In the genomic region with DNA sequence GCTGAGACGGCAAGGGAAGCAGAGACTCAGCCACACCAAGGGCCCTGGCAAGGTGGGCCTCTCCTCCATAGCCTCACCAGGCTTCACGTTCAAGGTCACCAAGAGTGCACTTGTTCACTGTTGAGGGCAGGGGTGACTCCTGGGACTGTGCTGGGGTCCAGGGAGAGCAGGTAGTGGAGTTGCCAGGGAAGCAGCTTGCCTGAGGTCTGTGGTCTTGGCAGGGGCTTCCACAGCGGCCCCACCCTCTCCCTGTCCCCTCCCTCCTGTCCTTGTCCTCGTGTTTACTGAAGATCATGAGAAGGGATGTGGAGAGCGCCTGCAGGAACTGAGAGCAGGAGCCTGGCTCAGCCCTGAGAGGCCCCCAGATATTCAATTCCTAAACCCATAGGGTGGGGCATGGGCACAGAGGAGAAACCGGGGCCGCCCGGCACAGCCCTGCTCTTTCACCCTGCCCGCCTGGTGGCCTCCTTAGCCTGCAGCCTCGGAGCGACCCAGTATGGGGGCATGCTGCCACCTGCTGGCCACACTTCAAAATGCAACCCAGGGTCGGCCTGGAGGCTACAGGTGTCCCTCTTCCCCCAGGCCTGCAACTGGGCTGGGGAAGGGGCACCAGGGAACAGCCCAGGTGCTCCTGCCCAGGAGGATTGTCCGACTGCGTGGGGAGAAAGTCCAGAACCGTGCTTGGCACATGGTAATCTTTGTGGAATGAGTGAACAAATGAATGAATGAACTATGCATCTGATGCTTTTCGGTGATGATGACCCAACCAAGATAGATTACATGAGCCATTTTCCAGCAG, we compare ENCODE assay signal across 8 cellular contexts. TPM values are rescaled to one million over a fixed set of nuclear protein-coding genes. Genes with fewer than 3 reads are reported as not detected.
DNase-seq lines count a peak whose midpoint lies in the region; ATAC-seq, FAIRE-seq and TF ChIP-seq lines count a peak whose summit lies in the region.
"Not testable (repeated sequence)": the region's sequence is repeated elsewhere in the genome, so short reads cannot be mapped to it uniquely, and the experiment has no call there.

No MANE protein-coding gene starts in this region.

- not testable (repeated sequence) for H3K9me3 Mint-ChIP-seq in Caco-2 (ENCODE audit: unreplicated experiment)

- not testable (repeated sequence) for H3K27me3 ChIP-seq in Caco-2 (replicated peaks; ENCODE audit: control insufficient read depth, insufficient read depth, low read length); endothelial cell of umbilical vein (ENCODE audit: control insufficient read depth in 2 of 2, insufficient read depth in 2 of 2, low read length in 2 of 2)
- peaks cover 21% of the 10 kb centered on the region for H3K27me3 ChIP-seq in IMR-90 (ENCODE audit: control insufficient read depth, insufficient read depth, low read length)

- not testable (repeated sequence) for H2BK15ac ChIP-seq in IMR-90 (ENCODE audit: low read depth, low read length)

- ATAC-seq in GM21390 (IDR thresholded peaks at IDR 0.05; ENCODE audit: unreplicated experiment) (peak; percentile 63), IMR-90 (ENCODE audit: low read depth) (peak; percentile 86)

- intact Hi-C loops in Caco-2 (cut with micrococcal nuclease; ENCODE audit: unreplicated experiment) (loop anchor here (1.0 to 5.0 kb wide), 4 partner anchors 55 to 588 kb away; partner anchors contain the start of gene PRSS56), IMR-90 (cut with micrococcal nuclease) (loop anchor here (1.0 to 5.0 kb wide), 6 partner anchors 113 to 588 kb away; no protein-coding TSS in a partner anchor), endothelial cell of umbilical vein (cut with micrococcal nuclease) (loop anchor here (1.0 kb wide), 4 partner anchors 73 to 540 kb away; no protein-coding TSS in a partner anchor)

- not testable (repeated sequence) for BruUV-seq in Caco-2 (replicated peaks; lab: Mats Ljungman, UMichigan); IMR-90 (replicated peaks; lab: Mats Ljungman, UMichigan); endothelial cell of umbilical vein (replicated peaks; lab: Mats Ljungman, UMichigan)

- not testable (repeated sequence) for H2BK20ac ChIP-seq in IMR-90 (ENCODE audit: low read depth, low read length)

- not testable (repeated sequence) for H3K4ac ChIP-seq in IMR-90 (ENCODE audit: low read depth, low read length)

- dilution Hi-C loops in IMR-90 (cut with HindIII; ENCODE audit: low sequenced_read_pairs, unreplicated experiment); endothelial cell of umbilical vein (cut with MboI; ENCODE audit: extremely low pct_ligation_motif_present, low sequenced_read_pairs): not testable (repeated sequence)

- not testable (repeated sequence) for H4K5ac ChIP-seq in IMR-90 (ENCODE audit: low read depth, low read length)

- peak overlapping the region; percentile 82 for H2AK9ac ChIP-seq in IMR-90 (replicated peaks; ENCODE audit: low read depth, low read length, poor library complexity)

- CTCF ChIA-PET in Caco-2 (lab: Charles Lee), result interaction anchor here (1.3 to 1.5 kb wide), 2 partner anchors 54 to 105 kb away, joined by 4 to 7 read pairs; no protein-coding TSS in a partner anchor
- CTCF ChIA-PET in IMR-90 (lab: Yijun Ruan, JAX), result interaction anchor here (0.7 kb wide), 1 partner anchor 69 kb away, joined by 3 read pairs; no protein-coding TSS in a partner anchor
- CTCF ChIA-PET in endothelial cell of umbilical vein (lab: Charles Lee), result interaction anchor here (1.5 to 2.8 kb wide), 6 partner anchors 73 to 540 kb away, joined by 5 to 45 read pairs (median 12); no protein-coding TSS in a partner anchor

- not testable (repeated sequence) for H4K20me1 ChIP-seq in IMR-90 (ENCODE audit: insufficient read depth, low read length); endothelial cell of umbilical vein (replicated peaks; ENCODE audit: control insufficient read depth, extremely low read depth, insufficient read depth, low read length)

- FAIRE-seq in endothelial cell of umbilical vein (lab: Jason Lieb, UNC), result peak; percentile 70

- H3K36me3 Mint-ChIP-seq in Caco-2 (ENCODE audit: insufficient read depth, unreplicated experiment), result not testable (repeated sequence)

- H4K91ac ChIP-seq in IMR-90 (ENCODE audit: insufficient read depth, low read depth, low read length), result not testable (repeated sequence)

- in situ Hi-C loops in IMR-90 (cut with MboI; ENCODE audit: low sequenced_read_pairs), result not testable (repeated sequence)

- H3K4me3 Mint-ChIP-seq in Caco-2 (ENCODE audit: unreplicated experiment), result not testable (repeated sequence)

- TF ChIP-seq RAD21 in IMR-90 (IDR thresholded peaks at IDR 0.05; ENCODE audit: low read length), result peak; percentile 84

- not testable (repeated sequence) for H2AK5ac ChIP-seq in IMR-90 (ENCODE audit: low read depth, low read length)

- not testable (repeated sequence) for H3K4me2 ChIP-seq in IMR-90 (ENCODE audit: low read depth, low read length); endothelial cell of umbilical vein (ENCODE audit: insufficient read depth, low read length)

- not testable (repeated sequence) for H3K36me3 ChIP-seq in Caco-2 (ENCODE audit: control insufficient read depth, insufficient read depth, low read length); IMR-90 (ENCODE audit: control insufficient read depth, insufficient read depth, low read length); endothelial cell of umbilical vein (ENCODE audit: control insufficient read depth in 2 of 2, extremely low read depth in 1 of 2, insufficient read depth in 2 of 2, low read length in 2 of 2)

- POLR2A ChIA-PET in Caco-2 (lab: Charles Lee); IMR-90 (lab: Charles Lee; ENCODE audit: unreplicated experiment); endothelial cell of umbilical vein (lab: Charles Lee): not testable (repeated sequence)

- TF ChIP-seq CTCF in Caco-2 (IDR thresholded peaks at IDR 0.05; ENCODE audit: insufficient read depth in 1 of 2, low read depth in 1 of 2, low read length in 1 of 2, severe bottlenecking in 1 of 2, unreplicated experiment in 1 of 2) (peak; percentile 82 to 87), IMR-90 (conservative IDR thresholded peaks at IDR 0.05; ENCODE audit: low read depth, low read length) (peak; percentile 87), endothelial cell of umbilical vein (IDR thresholded peaks at IDR 0.05; ENCODE audit: extremely low read depth in 1 of 2, insufficient read depth in 1 of 2, low read depth in 1 of 2, low read length in 2 of 2) (peak; percentile 84 to 94)

- not testable (repeated sequence) for H2BK120ac ChIP-seq in IMR-90 (ENCODE audit: low read depth, low read length)

- H3K23ac ChIP-seq in IMR-90 (ENCODE audit: low read depth, low read length), result not testable (repeated sequence)

- not testable (repeated sequence) for H4K8ac ChIP-seq in IMR-90 (ENCODE audit: low read depth in 2 of 2, low read length in 2 of 2)

- not testable (repeated sequence) for H3K79me2 ChIP-seq in endothelial cell of umbilical vein (ENCODE audit: control insufficient read depth, insufficient read depth, low read length)

- not testable (repeated sequence) for H3K4me1 Mint-ChIP-seq in Caco-2 (ENCODE audit: low read depth, unreplicated experiment)

- not testable (repeated sequence) for H3K18ac ChIP-seq in IMR-90 (ENCODE audit: low read depth, low read length)

- not testable (repeated sequence) for H3K9me3 ChIP-seq in Caco-2; IMR-90 (ENCODE audit: control insufficient read depth, insufficient read depth, low read length); endothelial cell of umbilical vein (replicated peaks; ENCODE audit: control insufficient read depth, insufficient read depth, low read length)

- H2AFZ ChIP-seq in IMR-90 (replicated peaks; ENCODE audit: low read length, poor library complexity), result peak overlapping the region; percentile 33
- not testable (repeated sequence) for H2AFZ ChIP-seq in endothelial cell of umbilical vein (ENCODE audit: low read depth, low read length)

- WGBS in IMR-90 (ENCODE audit: extremely low coverage in 2 of 2, insufficient read length in 1 of 2), 2 experiments, result no CpG with 5 or more reads among the region's 16 CpGs

- not testable (repeated sequence) for H3K27me3 Mint-ChIP-seq in Caco-2 (ENCODE audit: insufficient read depth, unreplicated experiment)

- H3K27ac Mint-ChIP-seq in Caco-2 (ENCODE audit: unreplicated experiment), result not testable (repeated sequence)

- not testable (repeated sequence) for H2BK5ac ChIP-seq in IMR-90 (ENCODE audit: low read depth, low read length, poor library complexity, severe bottlenecking)

- not testable (repeated sequence) for H3K56ac ChIP-seq in IMR-90 (ENCODE audit: extremely low read depth, insufficient read depth, low read length)

- not testable (repeated sequence) for TF ChIP-seq POLR2A in IMR-90 (IDR thresholded peaks at IDR 0.05; ENCODE audit: low read depth, low read length); endothelial cell of umbilical vein (IDR thresholded peaks at IDR 0.05; ENCODE audit: low read depth, low read length)

- H3K79me1 ChIP-seq in IMR-90 (ENCODE audit: low read depth in 1 of 2, low read length in 2 of 2), result not testable (repeated sequence)

- H3K4me3 ChIP-seq in Caco-2 (ENCODE audit: low read depth, low read length); IMR-90 (ENCODE audit: insufficient read depth, low read depth, low read length); endothelial cell of umbilical vein (replicated peaks in 1 of 3; ENCODE audit: insufficient read depth in 1 of 3, low read depth in 1 of 3, low read length in 3 of 3): not testable (repeated sequence)

- H3K27ac ChIP-seq in IMR-90 (ENCODE audit: insufficient read depth, low read length); endothelial cell of umbilical vein (ENCODE audit: insufficient read depth, low read depth, low read length): not testable (repeated sequence)

- H3K9ac ChIP-seq in IMR-90 (ENCODE audit: low read depth, low read length); endothelial cell of umbilical vein (replicated peaks; ENCODE audit: extremely low read depth, insufficient read depth, low read length): not testable (repeated sequence)

- peak; percentile 81 to 89 for DNase-seq in Caco-2
- peak; percentile 48 for DNase-seq in IMR-90
- DNase-seq in OCI-M1 (lab: John Stamatoyannopoulos, UW), result peak; percentile 87
- peak; percentile 90 for DNase-seq in activated CD8-positive, alpha-beta memory T cell treated with anti-CD3 and anti-CD28 coated beads, Interleukin-2, amount 50 U/mL, for 4 hours
- peak; percentile 66 for DNase-seq in endothelial cell of umbilical vein (ENCODE audit: low read depth, low spot score)
- DNase-seq in mucosa of gallbladder (ENCODE audit: low spot score), result peak; percentile 87
- peak; percentile 77 to 86 for DNase-seq in stimulated activated CD8-positive, alpha-beta memory T cell treated with anti-CD3 and anti-CD28 coated beads, Interleukin-2, amount 100 ng/mL, for 48 hours (ENCODE audit: low read depth in 2 of 2)

- not testable (repeated sequence) for H3K4me1 ChIP-seq in Caco-2; IMR-90 (ENCODE audit: control insufficient read depth, insufficient read depth, low read length); endothelial cell of umbilical vein (ENCODE audit: control insufficient read depth, extremely low read depth, insufficient read depth, low read length)

- not testable (repeated sequence) for H3K9me1 ChIP-seq in IMR-90 (ENCODE audit: insufficient read depth, low read length); endothelial cell of umbilical vein (replicated peaks; ENCODE audit: control insufficient read depth, extremely low read depth, insufficient read depth, low read length)

- not testable (repeated sequence) for H3K14ac ChIP-seq in IMR-90 (replicated peaks; ENCODE audit: low read depth, low read length)

RNA-seq across cellular contexts. Expression of gene ALPI, which starts 15.5 kb away (rescaled TPM):
- total RNA-seq in Caco-2 (2022) (4.4 and 5.3 TPM in 2 replicates), IMR-90 (2012; rRNA removed) (not detected in 2 replicates), endothelial cell of umbilical vein (not detected in 2 replicates), mucosa of gallbladder (1.0 TPM)
- polyA plus RNA-seq in IMR-90 (2012; rRNA removed) (not detected in 2 replicates), endothelial cell of umbilical vein (not detected in 2 replicates)
- not detected in 2 replicates for polyA plus RNA-seq in IMR-90 (2012; cell fraction: cytosol; rRNA removed)
- not detected in 2 replicates for polyA plus RNA-seq in IMR-90 (2012; cell fraction: nucleus; rRNA removed; ENCODE audit: low replicate concordance)
- not detected in 2 replicates for polyA plus RNA-seq in endothelial cell of umbilical vein (2011; cell fraction: cytosol; rRNA removed)
- polyA plus RNA-seq in endothelial cell of umbilical vein (2011; cell fraction: nucleus; rRNA removed), result not detected in 2 replicates
- polyA plus RNA-seq in endothelial cell of umbilical vein (2012), result not detected in 2 replicates
- not detected in 2 replicates for polyA minus RNA-seq in endothelial cell of umbilical vein
- polyA minus RNA-seq in endothelial cell of umbilical vein (2011; cell fraction: cytosol; rRNA and poly(A)+ RNA removed), result 0.72 TPM
- not detected in 2 replicates for polyA minus RNA-seq in endothelial cell of umbilical vein (2011; cell fraction: nucleus; rRNA and poly(A)+ RNA removed)

RNA-seq across cellular contexts. Expression of gene ALPG, which starts 33.8 kb away (rescaled TPM):
- total RNA-seq in Caco-2 (2022) (1.9 and 2.5 TPM in 2 replicates), IMR-90 (2012; rRNA removed) (not detected in 2 replicates), endothelial cell of umbilical vein (not detected in 2 replicates), mucosa of gallbladder (not detected)
- polyA plus RNA-seq in IMR-90 (2012; rRNA removed) (not detected in 2 replicates), endothelial cell of umbilical vein (not detected in 2 replicates)
- polyA plus RNA-seq in IMR-90 (2012; cell fraction: cytosol; rRNA removed), result not detected in 2 replicates
- polyA plus RNA-seq in IMR-90 (2012; cell fraction: nucleus; rRNA removed; ENCODE audit: low replicate concordance), result not detected in 2 replicates
- not detected in 2 replicates for polyA plus RNA-seq in endothelial cell of umbilical vein (2011; cell fraction: cytosol; rRNA removed)
- polyA plus RNA-seq in endothelial cell of umbilical vein (2011; cell fraction: nucleus; rRNA removed), result not detected in 2 replicates
- not detected in 2 replicates for polyA plus RNA-seq in endothelial cell of umbilical vein (2012)
- not detected in 2 replicates for polyA minus RNA-seq in endothelial cell of umbilical vein
- not detected for polyA minus RNA-seq in endothelial cell of umbilical vein (2011; cell fraction: cytosol; rRNA and poly(A)+ RNA removed)
- polyA minus RNA-seq in endothelial cell of umbilical vein (2011; cell fraction: nucleus; rRNA and poly(A)+ RNA removed), result not detected in 2 replicates

RNA-seq across cellular contexts. Expression of gene ECEL1, which starts 47.2 kb away (rescaled TPM):
- total RNA-seq in Caco-2 (2022) (6.4 and 8.9 TPM in 2 replicates), IMR-90 (2012; rRNA removed) (not detected in 2 replicates), endothelial cell of umbilical vein (not detected in 2 replicates), mucosa of gallbladder (0.35 TPM)
- polyA plus RNA-seq in IMR-90 (2012; rRNA removed) (not detected in 2 replicates), endothelial cell of umbilical vein (not detected in 2 replicates)
- not detected in 2 replicates for polyA plus RNA-seq in IMR-90 (2012; cell fraction: cytosol; rRNA removed)
- polyA plus RNA-seq in IMR-90 (2012; cell fraction: nucleus; rRNA removed; ENCODE audit: low replicate concordance), result not detected in 2 replicates
- not detected in 2 replicates for polyA plus RNA-seq in endothelial cell of umbilical vein (2011; cell fraction: cytosol; rRNA removed)
- not detected in 2 replicates for polyA plus RNA-seq in endothelial cell of umbilical vein (2011; cell fraction: nucleus; rRNA removed)
- not detected in 2 replicates for polyA plus RNA-seq in endothelial cell of umbilical vein (2012)
- polyA minus RNA-seq in endothelial cell of umbilical vein, result not detected in 2 replicates
- not detected for polyA minus RNA-seq in endothelial cell of umbilical vein (2011; cell fraction: cytosol; rRNA and poly(A)+ RNA removed)
- not detected in 2 replicates for polyA minus RNA-seq in endothelial cell of umbilical vein (2011; cell fraction: nucleus; rRNA and poly(A)+ RNA removed)
